In the genomic region with DNA sequence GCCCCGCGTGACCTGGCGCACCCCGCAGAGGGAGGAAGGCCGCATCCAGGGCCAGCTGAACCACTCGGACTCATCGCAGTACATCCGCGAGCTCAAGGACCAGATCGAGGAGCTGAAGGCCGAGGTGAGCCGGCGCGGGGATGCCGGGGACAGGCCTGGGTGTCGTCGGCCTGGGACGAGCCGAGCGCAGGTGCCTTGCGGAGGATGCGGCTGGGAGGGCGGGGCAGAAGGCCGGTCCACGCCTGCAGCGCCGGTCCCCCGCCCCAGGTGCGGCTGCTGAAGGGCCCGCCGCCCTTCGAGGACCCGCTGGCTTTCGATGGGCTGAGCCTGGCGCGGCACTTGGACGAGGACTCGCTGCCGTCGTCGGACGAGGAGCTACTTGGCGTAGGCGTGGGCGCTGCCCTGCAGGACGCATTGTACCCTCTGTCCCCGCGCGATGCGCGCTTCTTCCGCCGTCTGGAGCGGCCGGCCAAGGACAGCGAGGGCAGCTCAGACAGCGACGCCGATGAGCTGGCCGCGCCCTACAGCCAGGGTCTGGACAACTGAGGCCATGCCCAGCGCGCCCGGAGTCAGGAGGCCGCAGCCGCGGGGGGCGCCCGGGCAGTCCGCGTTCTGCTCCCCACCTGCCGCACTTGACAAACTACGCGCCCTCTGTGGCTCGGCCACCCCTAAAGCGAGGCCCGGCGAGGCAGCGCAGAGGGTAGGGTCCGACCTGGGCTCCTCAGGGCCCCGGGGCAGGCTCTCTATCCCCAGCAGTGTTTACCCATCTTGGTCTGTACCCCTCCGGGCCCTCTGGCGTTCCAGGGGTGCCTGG, we compare ENCODE assay signal across 10 cellular contexts. TPM values are rescaled to one million over a fixed set of nuclear protein-coding genes. Genes with fewer than 3 reads are reported as not detected.
A peak's percentile ranks its signal among the peaks of the same experiment; 100 is the strongest.
DNase-seq lines count a peak whose midpoint lies in the region; ATAC-seq lines count a peak whose summit lies in the region.
"Had no signal": no experiment of that assay in that cellular context is flagged by ENCODE, and none has a peak within 500 bp of the region (broad histone marks: within the 10 kb centered on the region; RNA-seq: fewer than 3 reads in every experiment).

No MANE protein-coding gene starts in this region.

- intact Hi-C loops in activated T-helper 1 cell treated with anti-CD3 and anti-CD28 coated beads, Interleukin-12 subunit alpha, Interleukin-12 subunit beta, Interleukin-2, Interleukin-4 antibody, amounts not matched to agents 30 ng/mL and 10 ng/mL and 1 ng/mL, durations not matched to agents 14 hours and 24 hours and 36 hours (cut with micrococcal nuclease) = no loop called here

- in situ Hi-C loops in G401 (cut with HindIII; ENCODE audit: low sequenced_read_pairs) = no loop called here

- H3K36me3 ChIP-seq in mesodermal cell (ENCODE audit: control insufficient read depth, insufficient read depth, low read length) = no peaks in the 10 kb centered on the region

- peak overlapping the region; percentile 33 for H3K4me3 Mint-ChIP-seq in activated T-helper 1 cell treated with anti-CD3 and anti-CD28 coated beads, Interleukin-12 subunit alpha, Interleukin-12 subunit beta, Interleukin-2, Interleukin-4 antibody, amounts not matched to agents 30 ng/mL and 10 ng/mL and 1 ng/mL, durations not matched to agents 14 hours and 24 hours and 36 hours

- peaks cover 7% of the 10 kb centered on the region for H3K4me1 Mint-ChIP-seq in activated T-helper 1 cell treated with anti-CD3 and anti-CD28 coated beads, Interleukin-12 subunit alpha, Interleukin-12 subunit beta, Interleukin-2, Interleukin-4 antibody, amounts not matched to agents 30 ng/mL and 10 ng/mL and 1 ng/mL, durations not matched to agents 14 hours and 24 hours and 36 hours (ENCODE audit: low read depth)

- H3K27ac ChIP-seq in mesodermal cell (ENCODE audit: low read depth, low read length, severe bottlenecking) = no peak overlapping the region

- H3K4me3 ChIP-seq in mesodermal cell (ENCODE audit: extremely low read depth, insufficient read depth, low read length, poor library complexity, severe bottlenecking) = peak overlapping the region; percentile 8

- H3K9me3 ChIP-seq in mesodermal cell (ENCODE audit: control insufficient read depth, low read length) = no peaks in the 10 kb centered on the region

- H3K9me3 Mint-ChIP-seq in activated T-helper 1 cell treated with anti-CD3 and anti-CD28 coated beads, Interleukin-12 subunit alpha, Interleukin-12 subunit beta, Interleukin-2, Interleukin-4 antibody, amounts not matched to agents 30 ng/mL and 10 ng/mL and 1 ng/mL, durations not matched to agents 14 hours and 24 hours and 36 hours = no peaks in the 10 kb centered on the region

- WGBS in mesodermal cell (ENCODE audit: insufficient coverage in 2 of 2), 2 experiments = 31 to 37% methylated on average over 73 to 80 of the region's 83 CpGs

- H3K27me3 Mint-ChIP-seq in activated T-helper 1 cell treated with anti-CD3 and anti-CD28 coated beads, Interleukin-12 subunit alpha, Interleukin-12 subunit beta, Interleukin-2, Interleukin-4 antibody, amounts not matched to agents 30 ng/mL and 10 ng/mL and 1 ng/mL, durations not matched to agents 14 hours and 24 hours and 36 hours (ENCODE audit: insufficient read depth) = peaks cover 32% of the 10 kb centered on the region

- ATAC-seq in GM18520 (IDR thresholded peaks at IDR 0.05; ENCODE audit: unreplicated experiment) = no peak

- peak; percentile 34 for DNase-seq in G401 (ENCODE audit: low spot score)
- DNase-seq in activated T-helper 1 cell treated with anti-CD3 and anti-CD28 coated beads, Interleukin-12 subunit alpha, Interleukin-12 subunit beta, Interleukin-2, Interleukin-4 antibody, amounts not matched to agents 30 ng/mL and 10 ng/mL and 1 ng/mL, durations not matched to agents 14 hours and 24 hours and 36 hours (ENCODE audit: low spot score) = no peak
- DNase-seq in DMS153 treated with DMSO at 0.1 percent for 48 hours (lab: John Stamatoyannopoulos, UW; ENCODE audit: unreplicated experiment) = no peak
- DNase-seq in LoVo (ENCODE audit: low spot score) = no peak
- DNase-seq: Calu3, NCI-H2081 treated with DMSO at 0.1 percent for 48 hours, SW 1271 had no signal

- H3K36me3 Mint-ChIP-seq in activated T-helper 1 cell treated with anti-CD3 and anti-CD28 coated beads, Interleukin-12 subunit alpha, Interleukin-12 subunit beta, Interleukin-2, Interleukin-4 antibody, amounts not matched to agents 30 ng/mL and 10 ng/mL and 1 ng/mL, durations not matched to agents 14 hours and 24 hours and 36 hours (ENCODE audit: low read depth) = no peaks in the 10 kb centered on the region

- H3K4me1 ChIP-seq in mesodermal cell (ENCODE audit: control insufficient read depth, insufficient read depth, low read length, poor library complexity, severe bottlenecking) = peaks cover 6% of the 10 kb centered on the region

- H3K27ac Mint-ChIP-seq in activated T-helper 1 cell treated with anti-CD3 and anti-CD28 coated beads, Interleukin-12 subunit alpha, Interleukin-12 subunit beta, Interleukin-2, Interleukin-4 antibody, amounts not matched to agents 30 ng/mL and 10 ng/mL and 1 ng/mL, durations not matched to agents 14 hours and 24 hours and 36 hours = no peak overlapping the region

RNA-seq across cellular contexts. Expression of a gene that starts 10.8 kb away (rescaled TPM):
- 0.03 and 0.49 TPM in 2 replicates for total RNA-seq in G401 (2014; rRNA removed; shearing (Covaris generic))
- 0.05 and 0.17 TPM in 2 replicates for total RNA-seq in activated T-helper 1 cell treated with anti-CD3 and anti-CD28 coated beads, Interleukin-12 subunit alpha, Interleukin-12 subunit beta, Interleukin-2, Interleukin-4 antibody, amounts not matched to agents 30 ng/mL and 10 ng/mL and 1 ng/mL, durations not matched to agents 14 hours and 24 hours and 36 hours
- 3.1 TPM for polyA plus RNA-seq in mesodermal cell (2013, experiment 1 of 2)
- 2.1 TPM for polyA plus RNA-seq in mesodermal cell (2013, experiment 2 of 2)

RNA-seq across cellular contexts. Expression of a gene that starts 24.9 kb away (rescaled TPM):
- 0.49 TPM in 1 of 2 replicates, not detected in the other for total RNA-seq in G401 (2014; rRNA removed; shearing (Covaris generic))
- not detected in 2 replicates for total RNA-seq in activated T-helper 1 cell treated with anti-CD3 and anti-CD28 coated beads, Interleukin-12 subunit alpha, Interleukin-12 subunit beta, Interleukin-2, Interleukin-4 antibody, amounts not matched to agents 30 ng/mL and 10 ng/mL and 1 ng/mL, durations not matched to agents 14 hours and 24 hours and 36 hours
- 2.7 TPM for polyA plus RNA-seq in mesodermal cell (2013, experiment 1 of 2)
- 2.3 TPM for polyA plus RNA-seq in mesodermal cell (2013, experiment 2 of 2)
- total RNA-seq: activated CD8-positive, alpha-beta memory T cell treated with anti-CD3 and anti-CD28 coated beads for 36 hours had no signal

RNA-seq across cellular contexts. Expression of a gene that starts 33.3 kb away (rescaled TPM):
- 19.0 and 24.5 TPM in 2 replicates for total RNA-seq in G401 (2014; rRNA removed; shearing (Covaris generic))
- total RNA-seq in activated T-helper 1 cell treated with anti-CD3 and anti-CD28 coated beads, Interleukin-12 subunit alpha, Interleukin-12 subunit beta, Interleukin-2, Interleukin-4 antibody, amounts not matched to agents 30 ng/mL and 10 ng/mL and 1 ng/mL, durations not matched to agents 14 hours and 24 hours and 36 hours = 4.4 TPM in 2 replicates
- polyA plus RNA-seq in mesodermal cell (2013, experiment 1 of 2) = 14.9 TPM
- 9.8 TPM for polyA plus RNA-seq in mesodermal cell (2013, experiment 2 of 2)

RNA-seq across cellular contexts. Expression of a gene that starts 40.3 kb away (rescaled TPM):
- 14.2 and 16.2 TPM in 2 replicates for total RNA-seq in G401 (2014; rRNA removed; shearing (Covaris generic))
- total RNA-seq in activated T-helper 1 cell treated with anti-CD3 and anti-CD28 coated beads, Interleukin-12 subunit alpha, Interleukin-12 subunit beta, Interleukin-2, Interleukin-4 antibody, amounts not matched to agents 30 ng/mL and 10 ng/mL and 1 ng/mL, durations not matched to agents 14 hours and 24 hours and 36 hours = 47.6 and 51.9 TPM in 2 replicates
- 29.5 TPM for polyA plus RNA-seq in mesodermal cell (2013, experiment 1 of 2)
- 25.5 TPM for polyA plus RNA-seq in mesodermal cell (2013, experiment 2 of 2)

RNA-seq across cellular contexts. Expression of a gene that starts 51.3 kb away (rescaled TPM):
- total RNA-seq in G401 (2014; rRNA removed; shearing (Covaris generic)) = not detected in 2 replicates
- 6.9 and 7.5 TPM in 2 replicates for total RNA-seq in activated T-helper 1 cell treated with anti-CD3 and anti-CD28 coated beads, Interleukin-12 subunit alpha, Interleukin-12 subunit beta, Interleukin-2, Interleukin-4 antibody, amounts not matched to agents 30 ng/mL and 10 ng/mL and 1 ng/mL, durations not matched to agents 14 hours and 24 hours and 36 hours
- 3.5 TPM for polyA plus RNA-seq in mesodermal cell (2013, experiment 1 of 2)
- 1.6 TPM for polyA plus RNA-seq in mesodermal cell (2013, experiment 2 of 2)
